1 cellular context compared by ENCODE assay signal in genomic region chr11:1763796-1764661, GRCh38.
TF ChIP-seq lines count a peak whose summit lies in the region.

Gene CTSD, minus strand, starts transcription at chr11:1763927. Its CDS starts 68 bp downstream, at chr11:1763859.

TF ChIP-seq in HepG2, 621 proteins besides CTCF, POLR2A, EP300 and RAD21 (continued from another document and continues in another):
- TF ChIP-seq RAD51 (IDR thresholded peaks at IDR 0.05; ENCODE audit: borderline replicate concordance) = peak; percentile 83
- TF ChIP-seq DMAP1 (CRISPR knock-in tag; IDR thresholded peaks at IDR 0.05) = peak; percentile 42; the same call in 1 of the 2 replicates
- TF ChIP-seq, protein P1, sequence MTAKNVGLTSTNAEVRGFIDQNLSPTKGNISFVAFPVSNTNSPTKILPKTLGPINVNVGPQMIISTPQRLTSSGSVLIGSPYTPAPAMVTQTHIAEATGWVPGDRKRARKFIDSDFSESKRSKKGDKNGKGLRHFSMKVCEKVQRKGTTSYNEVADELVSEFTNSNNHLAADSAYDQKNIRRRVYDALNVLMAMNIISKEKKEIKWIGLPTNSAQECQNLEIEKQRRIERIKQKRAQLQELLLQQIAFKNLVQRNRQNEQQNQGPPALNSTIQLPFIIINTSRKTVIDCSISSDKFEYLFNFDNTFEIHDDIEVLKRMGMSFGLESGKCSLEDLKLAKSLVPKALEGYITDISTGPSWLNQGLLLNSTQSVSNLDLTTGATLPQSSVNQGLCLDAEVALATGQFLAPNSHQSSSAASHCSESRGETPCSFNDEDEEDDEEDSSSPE (CRISPR knock-in tag; IDR thresholded peaks at IDR 0.05) = 0 out of 2 replicates have a peak, but pooled peaks have one; percentile 7
- TF ChIP-seq SMAD3 (CRISPR knock-in tag; IDR thresholded peaks at IDR 0.05) = no peak
- peak; percentile 33; the same call in 1 of the 2 replicates for TF ChIP-seq TARDBP (CRISPR knock-in tag; IDR thresholded peaks at IDR 0.05)
- TF ChIP-seq ZSCAN21 (CRISPR knock-in tag; IDR thresholded peaks at IDR 0.05; ENCODE audit: borderline replicate concordance) = 0 out of 2 replicates have a peak, but pooled peaks have one; percentile 58
- no peak for TF ChIP-seq RBAK (CRISPR knock-in tag; IDR thresholded peaks at IDR 0.05)
- peak; percentile 44; the same call in 1 of the 2 replicates for TF ChIP-seq BHLHE40 (IDR thresholded peaks at IDR 0.05; ENCODE audit: low read length)
- TF ChIP-seq REL (CRISPR knock-in tag; conservative IDR thresholded peaks at IDR 0.05) = 0 out of 2 replicates have a peak, but pooled peaks have one; percentile 42
- TF ChIP-seq CEBPB (IDR thresholded peaks at IDR 0.05; ENCODE audit: borderline replicate concordance, low read depth, low read length) = no peak
- TF ChIP-seq ELF3 (CRISPR knock-in tag; IDR thresholded peaks at IDR 0.05) = peak; percentile 47
- TF ChIP-seq TOPORS (CRISPR knock-in tag; IDR thresholded peaks at IDR 0.05) = peak; percentile 2; the same call in 1 of the 2 replicates
- no peak for TF ChIP-seq IKZF4 (CRISPR knock-in tag; IDR thresholded peaks at IDR 0.05; ENCODE audit: borderline replicate concordance, low read depth, not compliant biosample characterization)
- TF ChIP-seq REPIN1 (CRISPR knock-in tag; IDR thresholded peaks at IDR 0.05; ENCODE audit: borderline replicate concordance, low read depth) = 0 out of 2 replicates have a peak, but pooled peaks have one; percentile 57
- TF ChIP-seq RXRA (CRISPR knock-in tag; IDR thresholded peaks at IDR 0.05) = 0 out of 2 replicates have a peak, but pooled peaks have one; percentile 30
- TF ChIP-seq PLSCR1 (CRISPR knock-in tag; IDR thresholded peaks at IDR 0.05; ENCODE audit: borderline replicate concordance) = no peak
- no peak for TF ChIP-seq MAFG (CRISPR knock-in tag; IDR thresholded peaks at IDR 0.05)
- TF ChIP-seq THAP11 (CRISPR knock-in tag; IDR thresholded peaks at IDR 0.05) = peak; percentile 66
- TF ChIP-seq, protein P2, sequence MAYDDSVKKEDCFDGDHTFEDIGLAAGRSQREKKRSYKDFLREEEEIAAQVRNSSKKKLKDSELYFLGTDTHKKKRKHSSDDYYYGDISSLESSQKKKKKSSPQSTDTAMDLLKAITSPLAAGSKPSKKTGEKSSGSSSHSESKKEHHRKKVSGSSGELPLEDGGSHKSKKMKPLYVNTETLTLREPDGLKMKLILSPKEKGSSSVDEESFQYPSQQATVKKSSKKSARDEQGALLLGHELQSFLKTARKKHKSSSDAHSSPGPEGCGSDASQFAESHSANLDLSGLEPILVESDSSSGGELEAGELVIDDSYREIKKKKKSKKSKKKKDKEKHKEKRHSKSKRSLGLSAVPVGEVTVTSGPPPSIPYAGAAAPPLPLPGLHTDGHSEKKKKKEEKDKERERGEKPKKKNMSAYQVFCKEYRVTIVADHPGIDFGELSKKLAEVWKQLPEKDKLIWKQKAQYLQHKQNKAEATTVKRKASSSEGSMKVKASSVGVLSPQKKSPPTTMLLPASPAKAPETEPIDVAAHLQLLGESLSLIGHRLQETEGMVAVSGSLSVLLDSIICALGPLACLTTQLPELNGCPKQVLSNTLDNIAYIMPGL (CRISPR knock-in tag; IDR thresholded peaks at IDR 0.05; ENCODE audit: borderline replicate concordance in 1 of 2, low read depth in 1 of 2) = peak in 1 of 2 experiments; percentile 51; a peak in 2 of 4 replicates
- TF ChIP-seq TCF7 (IDR thresholded peaks at IDR 0.05; ENCODE audit: low read depth) = no peak
- TF ChIP-seq PHF8 (CRISPR knock-in tag; IDR thresholded peaks at IDR 0.05) = peak; percentile 66
- TF ChIP-seq ZNF225 (CRISPR knock-in tag; IDR thresholded peaks at IDR 0.05) = 0 out of 2 replicates have a peak, but pooled peaks have one; percentile 11
- TF ChIP-seq ELF4 (CRISPR knock-in tag; IDR thresholded peaks at IDR 0.05; ENCODE audit: borderline replicate concordance) = no peak
- peak; percentile 53; the same call in 1 of the 2 replicates for TF ChIP-seq ZNF891 (CRISPR knock-in tag; IDR thresholded peaks at IDR 0.05)
- TF ChIP-seq YEATS2 (CRISPR knock-in tag; IDR thresholded peaks at IDR 0.05; ENCODE audit: borderline replicate concordance) = peak; percentile 44; the same call in 1 of the 2 replicates
- 0 out of 2 replicates have a peak, but pooled peaks have one; percentile 30 for TF ChIP-seq ZNF160 (CRISPR knock-in tag; IDR thresholded peaks at IDR 0.05)
- TF ChIP-seq ARID2 (CRISPR knock-in tag; IDR thresholded peaks at IDR 0.05; ENCODE audit: borderline replicate concordance) = no peak
- 0 out of 2 replicates have a peak, but pooled peaks have one; percentile 4 for TF ChIP-seq ZNF263 (CRISPR knock-in tag; IDR thresholded peaks at IDR 0.05)
- TF ChIP-seq MIXL1 (CRISPR knock-in tag; IDR thresholded peaks at IDR 0.05) = no peak
- TF ChIP-seq DMTF1 (CRISPR knock-in tag; IDR thresholded peaks at IDR 0.05) = no peak
- no peak for TF ChIP-seq ZNF143 (CRISPR knock-in tag; IDR thresholded peaks at IDR 0.05)
- peak; percentile 87 for TF ChIP-seq GATAD1 (CRISPR knock-in tag; IDR thresholded peaks at IDR 0.05)
- TF ChIP-seq, protein P3, sequence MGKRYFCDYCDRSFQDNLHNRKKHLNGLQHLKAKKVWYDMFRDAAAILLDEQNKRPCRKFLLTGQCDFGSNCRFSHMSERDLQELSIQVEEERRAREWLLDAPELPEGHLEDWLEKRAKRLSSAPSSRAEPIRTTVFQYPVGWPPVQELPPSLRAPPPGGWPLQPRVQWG (CRISPR knock-in tag; IDR thresholded peaks at IDR 0.05; ENCODE audit: borderline replicate concordance, low read depth) = no peak
- TF ChIP-seq IKZF5 (CRISPR knock-in tag; IDR thresholded peaks at IDR 0.05) = no peak
- no peak for TF ChIP-seq ZNF207 (IDR thresholded peaks at IDR 0.05; ENCODE audit: borderline replicate concordance)
- peak; percentile 82 for TF ChIP-seq MXD4 (CRISPR knock-in tag; IDR thresholded peaks at IDR 0.05)
- no peak for TF ChIP-seq ZBTB42 (CRISPR knock-in tag; IDR thresholded peaks at IDR 0.05)
- TF ChIP-seq MYC (CRISPR knock-in tag; IDR thresholded peaks at IDR 0.05; ENCODE audit: borderline replicate concordance) = peak; percentile 50; the same call in 1 of the 2 replicates
- TF ChIP-seq SRSF9 (IDR thresholded peaks at IDR 0.05; ENCODE audit: borderline replicate concordance, insufficient read depth, low read depth, low read length, poor library complexity, severe bottlenecking) = no peak
- peak; percentile 50; the same call in 1 of the 2 replicates for TF ChIP-seq MED1 (CRISPR knock-in tag; IDR thresholded peaks at IDR 0.05)
- TF ChIP-seq, protein P4, sequence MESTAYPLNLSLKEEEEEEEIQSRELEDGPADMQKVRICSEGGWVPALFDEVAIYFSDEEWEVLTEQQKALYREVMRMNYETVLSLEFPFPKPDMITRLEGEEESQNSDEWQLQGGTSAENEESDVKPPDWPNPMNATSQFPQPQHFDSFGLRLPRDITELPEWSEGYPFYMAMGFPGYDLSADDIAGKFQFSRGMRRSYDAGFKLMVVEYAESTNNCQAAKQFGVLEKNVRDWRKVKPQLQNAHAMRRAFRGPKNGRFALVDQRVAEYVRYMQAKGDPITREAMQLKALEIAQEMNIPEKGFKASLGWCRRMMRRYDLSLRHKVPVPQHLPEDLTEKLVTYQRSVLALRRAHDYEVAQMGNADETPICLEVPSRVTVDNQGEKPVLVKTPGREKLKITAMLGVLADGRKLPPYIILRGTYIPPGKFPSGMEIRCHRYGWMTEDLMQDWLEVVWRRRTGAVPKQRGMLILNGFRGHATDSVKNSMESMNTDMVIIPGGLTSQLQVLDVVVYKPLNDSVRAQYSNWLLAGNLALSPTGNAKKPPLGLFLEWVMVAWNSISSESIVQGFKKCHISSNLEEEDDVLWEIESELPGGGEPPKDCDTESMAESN (CRISPR knock-in tag; conservative IDR thresholded peaks at IDR 0.05) = no peak
- 0 out of 2 replicates have a peak, but pooled peaks have one; percentile 22 for TF ChIP-seq ZFP36L1 (CRISPR knock-in tag; IDR thresholded peaks at IDR 0.05)
- TF ChIP-seq TAF1 (CRISPR knock-in tag; IDR thresholded peaks at IDR 0.05) = peak; percentile 59
- no peak for TF ChIP-seq FOXK2 (IDR thresholded peaks at IDR 0.05)
- TF ChIP-seq KLF16 (CRISPR knock-in tag; IDR thresholded peaks at IDR 0.05) = 0 out of 4 replicates have a peak, but pooled peaks of 1 of the 2 experiments have one; percentile 23
- TF ChIP-seq ZBED4 (CRISPR knock-in tag; IDR thresholded peaks at IDR 0.05; ENCODE audit: borderline replicate concordance) = peak; percentile 54; the same call in 1 of the 2 replicates
- peak; percentile 92 for TF ChIP-seq SAP130 (CRISPR knock-in tag; IDR thresholded peaks at IDR 0.05; ENCODE audit: low read depth)
- TF ChIP-seq ZNF879 (CRISPR knock-in tag; IDR thresholded peaks at IDR 0.05) = no peak
- TF ChIP-seq ONECUT2 (CRISPR knock-in tag; IDR thresholded peaks at IDR 0.05) = no peak
- peak; percentile 32; the same call in 1 of the 2 replicates for TF ChIP-seq ZNF12 (CRISPR knock-in tag; IDR thresholded peaks at IDR 0.05)
- no peak for TF ChIP-seq HNRNPH1 (optimal IDR thresholded peaks at IDR 0.05; ENCODE audit: low read depth, low read length)
- TF ChIP-seq ZNF772 (CRISPR knock-in tag; IDR thresholded peaks at IDR 0.05) = no peak
- peak; percentile 43; the same call in 1 of the 2 replicates for TF ChIP-seq ZNF776 (CRISPR knock-in tag; IDR thresholded peaks at IDR 0.05)
- TF ChIP-seq MAF1 (CRISPR knock-in tag; IDR thresholded peaks at IDR 0.05; ENCODE audit: borderline replicate concordance) = no peak
- TF ChIP-seq YY1 (IDR thresholded peaks at IDR 0.05; ENCODE audit: insufficient read depth, insufficient replicate concordance, low read depth, low read length) = peak; percentile 52
- TF ChIP-seq ZNF607 (CRISPR knock-in tag; IDR thresholded peaks at IDR 0.05; ENCODE audit: borderline replicate concordance) = peak; percentile 69; the same call in 1 of the 2 replicates
- peak; percentile 44 for TF ChIP-seq SP4 (CRISPR knock-in tag; IDR thresholded peaks at IDR 0.05)
- peak; percentile 96 for TF ChIP-seq MTF1 (CRISPR knock-in tag; IDR thresholded peaks at IDR 0.05)
- TF ChIP-seq PHF20 (CRISPR knock-in tag; IDR thresholded peaks at IDR 0.05) = peak; percentile 72
- no peak for TF ChIP-seq GABPA (IDR thresholded peaks at IDR 0.05; ENCODE audit: low read depth, low read length)
- TF ChIP-seq GABPA (CRISPR knock-in tag; IDR thresholded peaks at IDR 0.05; ENCODE audit: low read depth) = no peak
